10 cellular contexts compared by ENCODE assay signal in genomic region chr2:232316382-232317190, GRCh38.
A peak's percentile ranks its signal among the peaks of the same experiment; 100 is the strongest.
DNase-seq lines count a peak whose midpoint lies in the region; ATAC-seq and TF ChIP-seq lines count a peak whose summit lies in the region.
"Had no signal": no experiment of that assay in that cellular context is flagged by ENCODE, and none has a peak within 500 bp of the region (broad histone marks: within the 10 kb centered on the region; RNA-seq: fewer than 3 reads in every experiment).

No MANE protein-coding gene starts in this region.

- no peaks in the 10 kb centered on the region for H3K36me3 Mint-ChIP-seq in CD4-positive, alpha-beta T cell (ENCODE audit: low read depth)
- no peaks in the 10 kb centered on the region for H3K36me3 Mint-ChIP-seq in T-helper 17 cell (ENCODE audit: low read depth)

- peak overlapping the region; percentile 62 for H3K27ac ChIP-seq in CD4-positive, alpha-beta T cell (ENCODE audit: low read depth, low read length)
- H3K27ac ChIP-seq in esophagus squamous epithelium (peak overlapping the region; percentile 72 to 92 (median 83)), psoas muscle (peak overlapping the region; percentile 87)

- TF ChIP-seq POLR2A in esophagus squamous epithelium (IDR thresholded peaks at IDR 0.05) = no peak

- no peaks in the 10 kb centered on the region for H3K27me3 Mint-ChIP-seq in CD4-positive, alpha-beta T cell
- no peaks in the 10 kb centered on the region for H3K27me3 Mint-ChIP-seq in T-helper 17 cell

- CTCF ChIA-PET in CD4-positive, alpha-beta T cell (lab: Charles Lee) = interaction anchor here (1.3 to 2.3 kb wide), 3 partner anchors 9 to 24 kb away, joined by 3 to 5 read pairs (median 5); no protein-coding TSS in a partner anchor

- peak overlapping the region; percentile 80 for H3K4me3 Mint-ChIP-seq in CD4-positive, alpha-beta T cell
- H3K4me3 Mint-ChIP-seq in T-helper 17 cell = peak overlapping the region; percentile 50
- H3K4me3 Mint-ChIP-seq: HFFc6 had no signal

- H3K27ac Mint-ChIP-seq in CD4-positive, alpha-beta T cell = peak overlapping the region; percentile 90
- H3K27ac Mint-ChIP-seq in T-helper 17 cell = peak overlapping the region; percentile 94
- H3K27ac Mint-ChIP-seq: HFFc6 had no signal

- H3K27me3 ChIP-seq in CD4-positive, alpha-beta T cell (ENCODE audit: control insufficient read depth, insufficient read depth, low read length) = no peaks in the 10 kb centered on the region
- H3K27me3 ChIP-seq in esophagus squamous epithelium (no peaks in the 10 kb centered on the region), psoas muscle (ENCODE audit: insufficient read depth in 3 of 3, low read length in 2 of 3) (no peaks in the 10 kb centered on the region)

- 44 to 50% methylated on average over 7 of the region's 11 CpGs for WGBS in esophagus squamous epithelium, 2 donors
- WGBS in psoas muscle, 3 donors = 62 to 64% (median 63%) methylated on average over 11 of the region's 11 CpGs

- H3K36me3 ChIP-seq in esophagus squamous epithelium (peaks cover 0 to 18% (median 0%) of the 10 kb centered on the region in 3 donors), psoas muscle (ENCODE audit: insufficient read depth in 1 of 2, low read depth in 1 of 2) (no peaks in the 10 kb centered on the region)

- no peak for TF ChIP-seq CTCF in CD4-positive, alpha-beta T cell (IDR thresholded peaks at IDR 0.05)
- TF ChIP-seq CTCF in esophagus squamous epithelium (IDR thresholded peaks at IDR 0.05) (no peak), psoas muscle (IDR thresholded peaks at IDR 0.05) (no peak)

- no peaks in the 10 kb centered on the region for H3K9me3 ChIP-seq in CD4-positive, alpha-beta T cell (ENCODE audit: control insufficient read depth, low read length)
- H3K9me3 ChIP-seq in T-helper 17 cell (ENCODE audit: control insufficient read depth, low read length, poor library complexity, severe bottlenecking) (no peaks in the 10 kb centered on the region), esophagus squamous epithelium (peaks cover 0 to 10% (median 0%) of the 10 kb centered on the region in 3 donors), psoas muscle (peaks cover 11% of the 10 kb centered on the region)

- no peak overlapping the region for H3K4me3 ChIP-seq in esophagus squamous epithelium
- no peak overlapping the region for H3K4me3 ChIP-seq in psoas muscle

- no peak for ATAC-seq in CD4-positive, alpha-beta T cell (ENCODE audit: poor library complexity)
- ATAC-seq in T-helper 17 cell = no peak
- no peak for ATAC-seq in psoas muscle

- H3K4me1 Mint-ChIP-seq in CD4-positive, alpha-beta T cell (ENCODE audit: low read depth) = peaks cover 92% of the 10 kb centered on the region
- peaks cover 50% of the 10 kb centered on the region for H3K4me1 Mint-ChIP-seq in T-helper 17 cell

- H3K9me3 Mint-ChIP-seq in CD4-positive, alpha-beta T cell = peaks cover 5% of the 10 kb centered on the region

- peaks cover 19 to 57% (median 26%) of the 10 kb centered on the region in 3 donors for H3K4me1 ChIP-seq in esophagus squamous epithelium
- H3K4me1 ChIP-seq in psoas muscle = peaks cover 31% of the 10 kb centered on the region

- no peak for DNase-seq in CD4-positive, alpha-beta T cell
- DNase-seq in T-helper 17 cell (no peak), esophagus squamous epithelium (lab: John Stamatoyannopoulos, UW) (no peak), psoas muscle (peak in 1 of 2 donors; percentile 53), NCI-H2029 treated with DMSO at 0.1 percent for 48 hours (lab: John Stamatoyannopoulos, UW) (no peak), DMS 273 (lab: John Stamatoyannopoulos, UW; ENCODE audit: unreplicated experiment) (no peak), dedifferentiated amniotic fluid mesenchymal stem cell (ENCODE audit: extremely low spot score) (no peak), Kasumi-1 (lab: John Stamatoyannopoulos, UW) (no peak)
- DNase-seq: HFFc6, NCI-H2227 treated with DMSO at 0.1 percent for 48 hours had no signal

- intact Hi-C loops in CD4-positive, alpha-beta T cell (cut with DNase I, micrococcal nuclease) = loop anchor here in 1 of 2 experiments (10.0 kb wide), 2 partner anchors 642 to 1038 kb away; partner anchors contain the start of gene DGKD
- intact Hi-C loops in esophagus squamous epithelium (cut with DNase I) = no loop called here
- intact Hi-C loops in psoas muscle (cut with DNase I) = no loop called here

- POLR2A ChIA-PET in CD4-positive, alpha-beta T cell (lab: Charles Lee) = interaction anchor here (1.0 to 2.7 kb wide), 7 partner anchors 10 to 852 kb away, joined by 3 to 19 read pairs (median 4); partner anchors contain the start of genes DIS3L2 and NCL
